ENCODE assay signal across 1 cellular context in genomic region chr15:45634442-45635190, GRCh38.
TF ChIP-seq lines count a peak whose summit lies in the region.

SQOR (plus strand) TSS chr15:45635029; CDS start chr15:45658924, 23,895 bp downstream.

TF ChIP-seq in HEK293, 187 proteins besides CTCF, POLR2A, EP300 and RAD21 (continued from another document and continues in another):
- TF ChIP-seq RBAK (tag by site-specific recombination; IDR thresholded peaks at IDR 0.05) (no peak), ZSCAN16 (tag by site-specific recombination; IDR thresholded peaks at IDR 0.05) (no peak), ZSCAN23 (tag by site-specific recombination; IDR thresholded peaks at IDR 0.05) (no peak), ZNF654 (tag by site-specific recombination; IDR thresholded peaks at IDR 0.05; ENCODE audit: low read depth) (no peak), ZBTB21 (tag by site-specific recombination; IDR thresholded peaks at IDR 0.05) (no peak), ZBTB44 (tag by site-specific recombination; IDR thresholded peaks at IDR 0.05) (no peak), ZIC2 (tag by site-specific recombination; IDR thresholded peaks at IDR 0.05) (peak; percentile 95), ZNF585B (tag by site-specific recombination; IDR thresholded peaks at IDR 0.05) (peak; percentile 28), FEZF1 (tag by site-specific recombination; IDR thresholded peaks at IDR 0.05) (no peak), ZNF544 (tag by site-specific recombination; IDR thresholded peaks at IDR 0.05) (no peak), MEIS1 (CRISPR knock-in tag; IDR thresholded peaks at IDR 0.05; ENCODE audit: borderline replicate concordance) (no peak), ZNF175 (tag by site-specific recombination; IDR thresholded peaks at IDR 0.05) (no peak), ZNF16 (tag by site-specific recombination; IDR thresholded peaks at IDR 0.05; ENCODE audit: low read depth) (no peak), ZBTB1 (tag by site-specific recombination; IDR thresholded peaks at IDR 0.05) (no peak), KLF7 (tag by site-specific recombination; IDR thresholded peaks at IDR 0.05; ENCODE audit: borderline replicate concordance) (peak; percentile 13; the same call in 1 of the 2 replicates), PRDM4 (tag by site-specific recombination; IDR thresholded peaks at IDR 0.05) (no peak), ZNF621 (tag by site-specific recombination; IDR thresholded peaks at IDR 0.05) (no peak), GLIS2 (tag by site-specific recombination; IDR thresholded peaks at IDR 0.05) (peak; percentile 73), ZNF600 (tag by site-specific recombination; IDR thresholded peaks at IDR 0.05) (no peak), ZNF404 (tag by site-specific recombination; IDR thresholded peaks at IDR 0.05) (no peak), ZNF138 (tag by site-specific recombination; IDR thresholded peaks at IDR 0.05; ENCODE audit: borderline replicate concordance) (no peak), ZNF704 (tag by site-specific recombination; IDR thresholded peaks at IDR 0.05) (no peak), ZNF18 (tag by site-specific recombination; IDR thresholded peaks at IDR 0.05) (peak; percentile 96), SP3 (tag by site-specific recombination; IDR thresholded peaks at IDR 0.05) (peak; percentile 82), ZSCAN5A (tag by site-specific recombination; IDR thresholded peaks at IDR 0.05) (no peak), HOXC10 (CRISPR knock-in tag; IDR thresholded peaks at IDR 0.05) (no peak), TCF7L2 (IDR thresholded peaks at IDR 0.05; ENCODE audit: borderline replicate concordance, low read depth, low read length) (no peak), IKZF3 (tag by site-specific recombination; IDR thresholded peaks at IDR 0.05) (peak; percentile 50; the same call in 1 of the 2 replicates), ZNF140 (tag by site-specific recombination; IDR thresholded peaks at IDR 0.05) (no peak), ZNF174 (tag by site-specific recombination; IDR thresholded peaks at IDR 0.05) (no peak), ZNF350 (tag by site-specific recombination; IDR thresholded peaks at IDR 0.05) (no peak), GLI4 (tag by site-specific recombination; IDR thresholded peaks at IDR 0.05) (no peak), ZNF292 (tag by site-specific recombination; IDR thresholded peaks at IDR 0.05; ENCODE audit: borderline replicate concordance, low read depth) (no peak), ZBTB49 (tag by site-specific recombination; IDR thresholded peaks at IDR 0.05; ENCODE audit: low read depth) (no peak), ZNF112 (tag by site-specific recombination; IDR thresholded peaks at IDR 0.05) (no peak), ZNF133 (tag by site-specific recombination; IDR thresholded peaks at IDR 0.05) (no peak), ZNF341 (tag by site-specific recombination; IDR thresholded peaks at IDR 0.05; ENCODE audit: low read depth) (peak; percentile 90), ZFP3 (tag by site-specific recombination; IDR thresholded peaks at IDR 0.05; ENCODE audit: low read depth) (no peak), ZBTB8A (tag by site-specific recombination; IDR thresholded peaks at IDR 0.05) (peak; percentile 94), ZNF514 (tag by site-specific recombination; IDR thresholded peaks at IDR 0.05) (no peak)
- TF ChIP-seq, protein P1, sequence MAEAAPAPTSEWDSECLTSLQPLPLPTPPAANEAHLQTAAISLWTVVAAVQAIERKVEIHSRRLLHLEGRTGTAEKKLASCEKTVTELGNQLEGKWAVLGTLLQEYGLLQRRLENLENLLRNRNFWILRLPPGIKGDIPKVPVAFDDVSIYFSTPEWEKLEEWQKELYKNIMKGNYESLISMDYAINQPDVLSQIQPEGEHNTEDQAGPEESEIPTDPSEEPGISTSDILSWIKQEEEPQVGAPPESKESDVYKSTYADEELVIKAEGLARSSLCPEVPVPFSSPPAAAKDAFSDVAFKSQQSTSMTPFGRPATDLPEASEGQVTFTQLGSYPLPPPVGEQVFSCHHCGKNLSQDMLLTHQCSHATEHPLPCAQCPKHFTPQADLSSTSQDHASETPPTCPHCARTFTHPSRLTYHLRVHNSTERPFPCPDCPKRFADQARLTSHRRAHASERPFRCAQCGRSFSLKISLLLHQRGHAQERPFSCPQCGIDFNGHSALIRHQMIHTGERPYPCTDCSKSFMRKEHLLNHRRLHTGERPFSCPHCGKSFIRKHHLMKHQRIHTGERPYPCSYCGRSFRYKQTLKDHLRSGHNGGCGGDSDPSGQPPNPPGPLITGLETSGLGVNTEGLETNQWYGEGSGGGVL (tag by site-specific recombination; IDR thresholded peaks at IDR 0.05), result no peak
- TF ChIP-seq, protein P2, sequence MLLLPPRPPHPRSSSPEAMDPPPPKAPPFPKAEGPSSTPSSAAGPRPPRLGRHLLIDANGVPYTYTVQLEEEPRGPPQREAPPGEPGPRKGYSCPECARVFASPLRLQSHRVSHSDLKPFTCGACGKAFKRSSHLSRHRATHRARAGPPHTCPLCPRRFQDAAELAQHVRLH (tag by site-specific recombination; IDR thresholded peaks at IDR 0.05), result no peak
- TF ChIP-seq, protein P3, sequence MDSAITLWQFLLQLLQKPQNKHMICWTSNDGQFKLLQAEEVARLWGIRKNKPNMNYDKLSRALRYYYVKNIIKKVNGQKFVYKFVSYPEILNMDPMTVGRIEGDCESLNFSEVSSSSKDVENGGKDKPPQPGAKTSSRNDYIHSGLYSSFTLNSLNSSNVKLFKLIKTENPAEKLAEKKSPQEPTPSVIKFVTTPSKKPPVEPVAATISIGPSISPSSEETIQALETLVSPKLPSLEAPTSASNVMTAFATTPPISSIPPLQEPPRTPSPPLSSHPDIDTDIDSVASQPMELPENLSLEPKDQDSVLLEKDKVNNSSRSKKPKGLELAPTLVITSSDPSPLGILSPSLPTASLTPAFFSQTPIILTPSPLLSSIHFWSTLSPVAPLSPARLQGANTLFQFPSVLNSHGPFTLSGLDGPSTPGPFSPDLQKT (IDR thresholded peaks at IDR 0.05; ENCODE audit: borderline replicate concordance, low read depth, low read length), result no peak
- TF ChIP-seq, protein P4, sequence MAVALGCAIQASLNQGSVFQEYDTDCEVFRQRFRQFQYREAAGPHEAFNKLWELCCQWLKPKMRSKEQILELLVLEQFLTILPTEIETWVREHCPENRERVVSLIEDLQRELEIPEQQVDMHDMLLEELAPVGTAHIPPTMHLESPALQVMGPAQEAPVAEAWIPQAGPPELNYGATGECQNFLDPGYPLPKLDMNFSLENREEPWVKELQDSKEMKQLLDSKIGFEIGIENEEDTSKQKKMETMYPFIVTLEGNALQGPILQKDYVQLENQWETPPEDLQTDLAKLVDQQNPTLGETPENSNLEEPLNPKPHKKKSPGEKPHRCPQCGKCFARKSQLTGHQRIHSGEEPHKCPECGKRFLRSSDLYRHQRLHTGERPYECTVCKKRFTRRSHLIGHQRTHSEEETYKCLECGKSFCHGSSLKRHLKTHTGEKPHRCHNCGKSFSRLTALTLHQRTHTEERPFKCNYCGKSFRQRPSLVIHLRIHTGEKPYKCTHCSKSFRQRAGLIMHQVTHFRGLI (tag by site-specific recombination; IDR thresholded peaks at IDR 0.05), result no peak
- TF ChIP-seq, protein P5, sequence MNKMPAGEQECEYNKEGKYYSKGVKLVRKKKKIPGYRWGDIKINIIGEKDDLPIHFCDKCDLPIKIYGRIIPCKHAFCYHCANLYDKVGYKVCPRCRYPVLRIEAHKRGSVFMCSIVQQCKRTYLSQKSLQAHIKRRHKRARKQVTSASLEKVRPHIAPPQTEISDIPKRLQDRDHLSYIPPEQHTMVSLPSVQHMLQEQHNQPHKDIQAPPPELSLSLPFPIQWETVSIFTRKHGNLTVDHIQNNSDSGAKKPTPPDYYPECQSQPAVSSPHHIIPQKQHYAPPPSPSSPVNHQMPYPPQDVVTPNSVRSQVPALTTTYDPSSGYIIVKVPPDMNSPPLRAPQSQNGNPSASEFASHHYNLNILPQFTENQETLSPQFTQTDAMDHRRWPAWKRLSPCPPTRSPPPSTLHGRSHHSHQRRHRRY (tag by site-specific recombination; IDR thresholded peaks at IDR 0.05), result no peak
